ENCODE assay signal across 15 cellular contexts in the genomic region with DNA sequence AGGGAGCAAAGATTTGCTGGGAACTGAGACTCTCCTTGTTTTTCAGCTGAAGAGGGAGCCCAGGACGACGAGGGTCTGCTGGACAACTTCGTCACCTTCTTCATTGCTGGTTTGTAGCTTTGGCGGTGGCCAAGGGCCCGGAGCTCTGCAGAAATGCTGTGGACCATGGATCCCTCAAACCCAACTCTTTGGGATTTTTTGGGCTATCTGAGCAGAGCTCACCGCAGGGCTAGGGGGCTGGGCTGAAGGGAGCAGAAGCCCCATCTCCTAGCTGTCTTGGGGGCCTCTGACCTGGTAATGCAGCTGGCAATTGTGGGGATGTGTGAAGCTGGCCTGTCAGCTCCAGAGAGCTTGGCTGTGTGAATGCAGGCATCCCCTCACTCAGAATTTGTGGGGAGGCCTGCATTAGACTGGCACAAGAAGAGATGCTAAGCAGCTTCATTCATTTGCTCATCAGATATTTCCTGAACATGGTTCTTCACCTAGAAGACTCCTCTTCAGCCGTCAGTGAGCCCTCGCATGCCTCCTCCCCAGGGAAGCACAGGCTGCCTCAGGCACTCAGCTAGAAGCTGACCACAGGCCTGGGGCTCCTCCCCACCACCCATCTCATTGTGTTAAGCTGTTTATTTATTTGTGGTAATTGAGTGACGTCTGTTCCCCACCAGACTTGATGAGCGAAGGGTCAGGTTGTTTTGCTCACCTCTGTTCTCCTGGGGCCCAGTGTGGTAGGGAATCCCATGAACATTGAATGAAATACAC. TPM values are rescaled to one million over a fixed set of nuclear protein-coding genes. Genes with fewer than 3 reads are reported as not detected.
"Had no signal": no experiment of that assay in that cellular context is flagged by ENCODE, and none has a peak within 500 bp of the region (broad histone marks: within the 10 kb centered on the region; RNA-seq: fewer than 3 reads in every experiment).

No MANE protein-coding gene starts in this region.

- DNase-seq: activated CD4-positive, alpha-beta T cell treated with anti-CD3 and anti-CD28 coated beads for 48 hours; activated naive CD4-positive, alpha-beta T cell; activated naive CD8-positive, alpha-beta T cell treated with anti-CD3 and anti-CD28 coated beads, Interleukin-2, amount 50 U/mL, for 24 hours; activated T-cell treated with anti-CD3 and anti-CD28 coated beads, Interleukin-2, amount 50 U/mL, for 24 hours; immature natural killer cell; left cardiac atrium; nephron progenitor cell; stimulated activated CD4-positive, alpha-beta T cell treated with anti-CD3 and anti-CD28 coated beads, Interleukin-4, amount 100 ng/mL, for 1 hour; stimulated activated CD8-positive, alpha-beta memory T cell treated with anti-CD3 and anti-CD28 coated beads, Interleukin-4, amount 100 ng/mL, for 48 hours; testis had no signal

- H3K27me3 ChIP-seq: testis had no signal

- H3K4me3 ChIP-seq: testis had no signal

- FAIRE-seq: astrocyte, endometrium had no signal

- H3K4me1 ChIP-seq: testis had no signal

- ATAC-seq: activated naive CD8-positive, alpha-beta T cell treated with anti-CD3 and anti-CD28 coated beads, Interleukin-2, amount 50 U/mL, for 24 hours; left cardiac atrium; WTC11 had no signal

- H3K27ac ChIP-seq: testis had no signal

- H3K9me3 ChIP-seq: testis had no signal

RNA-seq across cellular contexts. Expression of a gene that starts 32.2 kb away (rescaled TPM):
- total RNA-seq: esophagus mucosa; T-helper 1 cell treated with Interleukin-12 subunit alpha and Interleukin-12 subunit beta and Interleukin-4 antibody, amounts not matched to agents 30 ng/mL and 1 ng/mL, for 36 hours had no signal
- polyA plus RNA-seq: immature natural killer cell had no signal
